ENCODE assay signal across 8 cellular contexts in genomic region chr22:30890689-30891442, GRCh38.
DNase-seq lines count a peak whose midpoint lies in the region; ATAC-seq and TF ChIP-seq lines count a peak whose summit lies in the region.

No MANE protein-coding gene starts in this region.

- H3K27me3 ChIP-seq in Peyer's patch (no peaks in the 10 kb centered on the region), body of pancreas (no peaks in the 10 kb centered on the region), kidney epithelial cell (ENCODE audit: control insufficient read depth, insufficient read depth, low read length) (no peaks in the 10 kb centered on the region)

- H3K9me3 ChIP-seq in Peyer's patch (no peaks in the 10 kb centered on the region), body of pancreas (no peaks in the 10 kb centered on the region)

- intact Hi-C loops in body of pancreas (cut with DNase I), result no loop called here

- no peaks in the 10 kb centered on the region for H3K9me3 Mint-ChIP-seq in stimulated activated naive B cell treated with anti-CD40 and anti-IgM and Interleukin-4, amounts not matched to agents 10 μg/mL and 1 μg/mL and 100 μg/mL, for 72 hours

- no peak overlapping the region for H3K27ac Mint-ChIP-seq in stimulated activated naive B cell treated with anti-CD40 and anti-IgM and Interleukin-4, amounts not matched to agents 10 μg/mL and 1 μg/mL and 100 μg/mL, for 72 hours

- no peaks in the 10 kb centered on the region for H3K4me1 ChIP-seq in Peyer's patch
- no peaks in the 10 kb centered on the region for H3K4me1 ChIP-seq in body of pancreas

- no peak overlapping the region for H3K27ac ChIP-seq in Peyer's patch
- H3K27ac ChIP-seq in body of pancreas, result no peak overlapping the region

- peaks cover 6 to 10% of the 10 kb centered on the region in 2 donors for H3K36me3 Mint-ChIP-seq in stimulated activated naive B cell treated with anti-CD40 and anti-IgM and Interleukin-4, amounts not matched to agents 10 μg/mL and 1 μg/mL and 100 μg/mL, for 72 hours

- TF ChIP-seq CTCF in Peyer's patch (IDR thresholded peaks at IDR 0.05) (peak; percentile 8 to 78 (median 66)), body of pancreas (IDR thresholded peaks at IDR 0.05) (peak; percentile 59 to 75 (median 69)), kidney epithelial cell (IDR thresholded peaks at IDR 0.05; ENCODE audit: insufficient read depth, low read length, poor library complexity, severe bottlenecking) (peak; percentile 70)

- TF ChIP-seq POLR2A in Peyer's patch (IDR thresholded peaks at IDR 0.05), result no peak
- no peak for TF ChIP-seq POLR2A in body of pancreas (IDR thresholded peaks at IDR 0.05)

- H3K36me3 ChIP-seq in Peyer's patch (no peaks in the 10 kb centered on the region), body of pancreas (replicated peaks in 1 of 2; ENCODE audit: insufficient read depth in 1 of 2, low read depth in 2 of 2) (no peaks in the 10 kb centered on the region), kidney epithelial cell (ENCODE audit: control insufficient read depth, insufficient read depth, low read length) (no peaks in the 10 kb centered on the region)

- H3K4me3 ChIP-seq in Peyer's patch (no peak overlapping the region), body of pancreas (no peak overlapping the region), kidney epithelial cell (ENCODE audit: low read depth, low read length) (no peak overlapping the region)

- peak; percentile 56 for ATAC-seq in body of pancreas
- peak; percentile 56 to 69 for ATAC-seq in stimulated activated naive B cell treated with anti-CD40 and anti-IgM and Interleukin-4, amounts not matched to agents 10 μg/mL and 1 μg/mL and 100 μg/mL, for 72 hours (replicated peaks)
- ATAC-seq in HG02852 (IDR thresholded peaks at IDR 0.05; ENCODE audit: unreplicated experiment), result no peak

- H3K4me3 Mint-ChIP-seq in stimulated activated naive B cell treated with anti-CD40 and anti-IgM and Interleukin-4, amounts not matched to agents 10 μg/mL and 1 μg/mL and 100 μg/mL, for 72 hours, result no peak overlapping the region

- DNase-seq in NCI-H1417 (lab: John Stamatoyannopoulos, UW) (peak in 2 of 3 experiments; percentile 1 to 8), NCI-H1417 treated with DMSO at 0.1 percent for 48 hours (lab: John Stamatoyannopoulos, UW) (no peak), Peyer's patch (peak; percentile 18 to 68 (median 57)), body of pancreas (peak; percentile 35 to 63 (median 54)), kidney epithelial cell (ENCODE audit: low read depth) (no peak), DMS153 (lab: John Stamatoyannopoulos, UW) (no peak)
- DNase-seq in stimulated activated naive B cell treated with anti-CD40 and anti-IgM and Interleukin-4, amounts not matched to agents 10 μg/mL and 1 μg/mL and 100 μg/mL, for 72 hours, result peak; percentile 13

- H3K27me3 Mint-ChIP-seq in stimulated activated naive B cell treated with anti-CD40 and anti-IgM and Interleukin-4, amounts not matched to agents 10 μg/mL and 1 μg/mL and 100 μg/mL, for 72 hours, result no peaks in the 10 kb centered on the region

- WGBS in body of pancreas, 2 donors, result 76 to 79% methylated on average over 11 to 13 of the region's 17 CpGs

- peaks cover 0 to 4% of the 10 kb centered on the region in 2 donors for H3K4me1 Mint-ChIP-seq in stimulated activated naive B cell treated with anti-CD40 and anti-IgM and Interleukin-4, amounts not matched to agents 10 μg/mL and 1 μg/mL and 100 μg/mL, for 72 hours

Comparison
In these comparisons a context has a peak if more than half of its experiments do, and no peak if none do; other contexts are left out.
1. DNase-seq: peak in NCI-H1417 (2 of 3), Peyer's patch (3 of 3), body of pancreas (4 of 4) and stimulated activated naive B cell treated with anti-CD40 and anti-IgM and Interleukin-4, amounts not matched to agents 10 μg/mL and 1 μg/mL and 100 μg/mL, for 72 hours (single experiment); none in NCI-H1417 treated with DMSO at 0.1 percent for 48 hours (single experiment), kidney epithelial cell (single experiment) and DMS153 (single experiment).
2. Peak in every context shown above with its lines, with median percentiles within 50 percentile points of each other: CTCF ChIP-seq.